Comparison of ENCODE assay signal across 24 cellular contexts in genomic region chr2:239724851-239725550, GRCh38.
DNase-seq lines count a peak whose midpoint lies in the region; TF ChIP-seq lines count a peak whose summit lies in the region.
"Had no signal": no experiment of that assay in that cellular context is flagged by ENCODE, and none has a peak within 500 bp of the region (broad histone marks: within the 10 kb centered on the region; RNA-seq: fewer than 3 reads in every experiment).

No MANE protein-coding gene starts in this region.

- H3K4me3 ChIP-seq in BE2C (ENCODE audit: low read depth, low read length) (no peak overlapping the region), coronary artery (no peak overlapping the region), sigmoid colon (no peak overlapping the region)
- H3K4me3 ChIP-seq: ascending aorta, heart left ventricle, prostate gland had no signal

- no peaks in the 10 kb centered on the region for H3K4me1 ChIP-seq in BE2C
- peaks cover 0 to 7% (median 0%) of the 10 kb centered on the region in 4 donors for H3K4me1 ChIP-seq in sigmoid colon
- H3K4me1 ChIP-seq: heart left ventricle, prostate gland had no signal

- TF ChIP-seq EP300 in sigmoid colon (IDR thresholded peaks at IDR 0.05): no peak

- H3K9me3 ChIP-seq in BE2C: no peaks in the 10 kb centered on the region
- H3K9me3 ChIP-seq in sigmoid colon: no peaks in the 10 kb centered on the region
- H3K9me3 ChIP-seq: ascending aorta, heart left ventricle, neutrophil, prostate gland had no signal

- DNase-seq in BE2C (peak; percentile 3), G401 (ENCODE audit: low spot score) (peak; percentile 25), coronary artery (ENCODE audit: low spot score) (peak; percentile 57), sigmoid colon (peak; percentile 49), globus pallidus (ENCODE audit: low spot score) (no peak), NCI-H524 (lab: John Stamatoyannopoulos, UW) (no peak), dermis blood vessel endothelial cell (no peak)
- no peak for DNase-seq in activated CD4-positive, alpha-beta T cell treated with anti-CD3 and anti-CD28 coated beads, Interleukin-2, amount 50 U/mL, for 48 hours
- DNase-seq: activated CD4-positive, alpha-beta T cell treated with anti-CD3 and anti-CD28 coated beads for 1 hour; activated CD8-positive, alpha-beta memory T cell treated with anti-CD3 and anti-CD28 coated beads, Interleukin-2, amount 50 U/mL, for 48 hours; activated CD8-positive, alpha-beta T cell treated with anti-CD3 and anti-CD28 coated beads for 36 hours; cortex of kidney; GDM1; IMR-90; naive B cell; NCI-H1694; NCI-H446; RPMI8226; stimulated activated CD4-positive, alpha-beta T cell treated with anti-CD3 and anti-CD28 coated beads, Interleukin-4, amount 100 ng/mL, for 24 hours; trophoblast cell had no signal

- H3K36me3 ChIP-seq in BE2C: no peaks in the 10 kb centered on the region
- H3K36me3 ChIP-seq in sigmoid colon: no peaks in the 10 kb centered on the region
- H3K36me3 ChIP-seq: ascending aorta, heart left ventricle, neutrophil, prostate gland had no signal

- no peak for TF ChIP-seq CTCF in BE2C (IDR thresholded peaks at IDR 0.05; ENCODE audit: low read depth, low read length)
- TF ChIP-seq CTCF in coronary artery (IDR thresholded peaks at IDR 0.05): no peak
- TF ChIP-seq CTCF in sigmoid colon (IDR thresholded peaks at IDR 0.05): no peak

- H3K27me3 ChIP-seq in BE2C (no peaks in the 10 kb centered on the region), sigmoid colon (no peaks in the 10 kb centered on the region)
- H3K27me3 ChIP-seq: ascending aorta, neutrophil had no signal

- WGBS in sigmoid colon, 2 donors: 80 to 92% methylated on average over 14 of the region's 14 CpGs

- intact Hi-C loops in sigmoid colon (cut with DNase I): no loop called here

- H3K27ac ChIP-seq in coronary artery (no peak overlapping the region), sigmoid colon (no peak overlapping the region)
- H3K27ac ChIP-seq: ascending aorta, heart left ventricle, neutrophil, prostate gland had no signal

- in situ Hi-C loops in G401 (cut with HindIII; ENCODE audit: low sequenced_read_pairs): no loop called here

- no peak for TF ChIP-seq POLR2A in sigmoid colon (IDR thresholded peaks at IDR 0.05)

Comparison
In these comparisons a context has a peak if more than half of its experiments do, and no peak if none do; other contexts are left out.
1. DNase-seq: peak in BE2C (single experiment), G401 (single experiment), coronary artery (single experiment) and sigmoid colon (single experiment); none in globus pallidus (single experiment), NCI-H524 (0 of 2), dermis blood vessel endothelial cell (single experiment) and activated CD4-positive, alpha-beta T cell treated with anti-CD3 and anti-CD28 coated beads, Interleukin-2, amount 50 U/mL, for 48 hours (0 of 2).